In the genomic region with DNA sequence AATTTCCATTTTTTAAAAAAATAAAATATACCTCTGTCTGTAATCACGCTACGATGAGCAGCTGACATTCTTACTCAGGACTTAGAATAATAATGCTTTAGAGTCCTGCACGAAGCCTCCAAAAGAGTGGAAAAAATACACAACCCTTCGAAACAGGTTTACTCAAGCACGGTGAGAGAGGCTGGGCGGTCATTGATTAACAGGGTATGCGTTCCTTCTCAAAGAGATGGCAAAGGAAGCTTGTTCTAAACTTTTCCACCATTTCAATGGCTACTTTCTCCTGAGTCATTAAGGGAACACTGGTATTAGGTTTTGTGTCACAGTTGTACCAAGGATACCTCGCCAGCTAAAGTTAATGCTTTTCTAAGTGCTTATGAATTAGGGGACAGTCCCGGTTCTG, we compare ENCODE assay signal across 15 cellular contexts.
"Had no signal": no experiment of that assay in that cellular context is flagged by ENCODE, and none has a peak within 500 bp of the region (broad histone marks: within the 10 kb centered on the region; RNA-seq: fewer than 3 reads in every experiment).

No MANE protein-coding gene starts in this region.

- H3K4me1 ChIP-seq: prostate gland had no signal

- H3K9me3 ChIP-seq: mucosa of descending colon, prostate gland, SK-N-SH, suprapubic skin had no signal

- DNase-seq: activated CD4-positive, alpha-beta T cell treated with anti-CD3 and anti-CD28 coated beads, Interleukin-2, amount 50 U/mL, for 1 hour; activated naive CD4-positive, alpha-beta T cell treated with Interleukin-2 at 50 U/mL for 16 hours; activated naive CD8-positive, alpha-beta T cell treated with anti-CD3 and anti-CD28 coated beads, Interleukin-2, amount 50 U/mL, for 24 hours; dorsolateral prefrontal cortex; hippocampal formation; mammary epithelial cell; mucosa of descending colon; naive thymus-derived CD4-positive, alpha-beta T cell; sigmoid colon; SK-N-SH; spleen; T-cell; T-helper 9 cell had no signal

- H3K9ac ChIP-seq: SK-N-SH had no signal

- H3K27me3 ChIP-seq: dorsolateral prefrontal cortex, sigmoid colon, spleen, suprapubic skin had no signal

- H3K4me3 ChIP-seq: dorsolateral prefrontal cortex, mucosa of descending colon, prostate gland, sigmoid colon, spleen, suprapubic skin had no signal

- H3K36me3 ChIP-seq: prostate gland, sigmoid colon, suprapubic skin had no signal

- H3K27ac ChIP-seq: dorsolateral prefrontal cortex, prostate gland, sigmoid colon, suprapubic skin had no signal

- ATAC-seq: activated naive CD8-positive, alpha-beta T cell treated with anti-CD3 and anti-CD28 coated beads, Interleukin-2, amount 50 U/mL, for 24 hours; mucosa of descending colon; naive thymus-derived CD4-positive, alpha-beta T cell; T-cell had no signal
